Comparison of ENCODE assay signal across 1 cellular context in genomic region chr17:42632949-42633444, GRCh38.
A peak's percentile ranks its signal among the peaks of the same experiment; 100 is the strongest.
TF ChIP-seq lines count a peak whose summit lies in the region.

No MANE protein-coding gene starts in this region.

TF ChIP-seq in K562, 482 proteins besides CTCF, POLR2A, EP300 and RAD21 (continues in another document):
- TF ChIP-seq SIX5 (IDR thresholded peaks at IDR 0.05; ENCODE audit: borderline replicate concordance in 1 of 2, insufficient read depth in 1 of 2, low read depth in 1 of 2, low read length in 2 of 2) (no peak), STAG1 (CRISPR knock-in tag; IDR thresholded peaks at IDR 0.05; ENCODE audit: borderline replicate concordance) (no peak), SOX6 (IDR thresholded peaks at IDR 0.05) (peak; percentile 85), ZBED1 (IDR thresholded peaks at IDR 0.05) (peak; percentile 91; the same call in 1 of the 2 replicates), SNRNP70 (optimal IDR thresholded peaks at IDR 0.05; ENCODE audit: low read depth, low read length) (no peak), GATA2 (CRISPR knock-in tag; IDR thresholded peaks at IDR 0.05) (peak; percentile 52), ZNF507 (tag; conservative IDR thresholded peaks at IDR 0.05) (no peak), NCOA6 (IDR thresholded peaks at IDR 0.05) (no peak), HDAC3 (IDR thresholded peaks at IDR 0.05; ENCODE audit: borderline replicate concordance, partially characterized antibody) (peak; percentile 53), PPARD (CRISPR knock-in tag; IDR thresholded peaks at IDR 0.05) (no peak), GATAD2B (IDR thresholded peaks at IDR 0.05; ENCODE audit: borderline replicate concordance) (0 out of 2 replicates have a peak, but pooled peaks have one; percentile 69), FOXP4 (CRISPR knock-in tag; IDR thresholded peaks at IDR 0.05; ENCODE audit: borderline replicate concordance) (no peak), CEBPB (tag; IDR thresholded peaks at IDR 0.05) (no peak), STAT5B (CRISPR knock-in tag; IDR thresholded peaks at IDR 0.05) (no peak), ZNF644 (tag; IDR thresholded peaks at IDR 0.05; ENCODE audit: low read depth) (no peak), NR2C1 (IDR thresholded peaks at IDR 0.05) (peak; percentile 56; the same call in 1 of the 2 replicates), NR2C1 (tag; IDR thresholded peaks at IDR 0.05) (peak; percentile 53), CBX1 (IDR thresholded peaks at IDR 0.05; ENCODE audit: low read depth) (no peak), DIDO1 (tag; IDR thresholded peaks at IDR 0.05; ENCODE audit: low read depth) (no peak), SMAD4 (CRISPR knock-in tag; conservative IDR thresholded peaks at IDR 0.05) (peak; percentile 87), ARID1B (IDR thresholded peaks at IDR 0.05) (peak; percentile 90), TRIM24 (IDR thresholded peaks at IDR 0.05) (peak in 1 of 2 experiments; percentile 76; a peak in 3 of 4 replicates), FOXM1 (IDR thresholded peaks at IDR 0.05; ENCODE audit: low read depth) (peak; percentile 57), FOXM1 (CRISPR knock-in tag; IDR thresholded peaks at IDR 0.05; ENCODE audit: low read depth) (no peak), SIN3A (IDR thresholded peaks at IDR 0.05; ENCODE audit: borderline replicate concordance in 2 of 2, control insufficient read depth in 1 of 2, low read depth in 2 of 2, low read length in 2 of 2) (no peak), KAT7 (CRISPR knock-in tag; IDR thresholded peaks at IDR 0.05; ENCODE audit: borderline replicate concordance) (no peak), MEIS2 (IDR thresholded peaks at IDR 0.05; ENCODE audit: partially characterized antibody) (peak; percentile 98), SP1 (CRISPR knock-in tag; IDR thresholded peaks at IDR 0.05) (no peak), ZNF12 (CRISPR knock-in tag; IDR thresholded peaks at IDR 0.05) (no peak), PML (IDR thresholded peaks at IDR 0.05; ENCODE audit: low read length) (peak; percentile 78), RBM14 (IDR thresholded peaks at IDR 0.05; ENCODE audit: borderline replicate concordance, insufficient read depth, low read depth, low read length) (no peak), SP2 (IDR thresholded peaks at IDR 0.05; ENCODE audit: extremely low read depth, low read depth, low read length, poor library complexity, severe bottlenecking) (no peak), SLC30A9 (CRISPR knock-in tag; IDR thresholded peaks at IDR 0.05) (no peak), NRF1 (conservative IDR thresholded peaks at IDR 0.05 in 1 of 2, IDR thresholded peaks at IDR 0.05 in 1 of 2) (peak in 1 of 2 experiments; percentile 31; a peak in 2 of 4 replicates), HNRNPL (IDR thresholded peaks at IDR 0.05; ENCODE audit: low read depth, low read length) (no peak), HOXB6 (CRISPR knock-in tag; IDR thresholded peaks at IDR 0.05; ENCODE audit: borderline replicate concordance) (no peak), OTX1 (CRISPR knock-in tag; IDR thresholded peaks at IDR 0.05) (no peak), ZKSCAN8 (CRISPR knock-in tag; IDR thresholded peaks at IDR 0.05) (peak; percentile 45; the same call in 1 of the 2 replicates), ELF2 (CRISPR knock-in tag; IDR thresholded peaks at IDR 0.05) (no peak), ATF7 (IDR thresholded peaks at IDR 0.05) (peak; percentile 67; the same call in 1 of the 2 replicates), SREBF2 (CRISPR knock-in tag; IDR thresholded peaks at IDR 0.05) (no peak), ARNT (IDR thresholded peaks at IDR 0.05) (peak in 1 of 2 experiments; percentile 81; a peak in 2 of 4 replicates), FOSL1 (tag; conservative IDR thresholded peaks at IDR 0.05) (peak; percentile 81), ZNF436 (CRISPR knock-in tag; IDR thresholded peaks at IDR 0.05) (no peak), TAL1 (IDR thresholded peaks at IDR 0.05) (peak; percentile 82; the same call in 1 of the 2 replicates), ZFP1 (CRISPR knock-in tag; IDR thresholded peaks at IDR 0.05) (no peak), ATF3 (IDR thresholded peaks at IDR 0.05) (peak; percentile 33; the same call in 1 of the 2 replicates), ATF3 (CRISPR knock-in tag; conservative IDR thresholded peaks at IDR 0.05) (no peak), HNRNPH1 (optimal IDR thresholded peaks at IDR 0.05; ENCODE audit: low read depth, low read length) (no peak), ASH1L (IDR thresholded peaks at IDR 0.05; ENCODE audit: borderline replicate concordance, low read depth, partially characterized antibody) (no peak), ZSCAN32 (CRISPR knock-in tag; IDR thresholded peaks at IDR 0.05) (no peak), NBN (IDR thresholded peaks at IDR 0.05; ENCODE audit: low read depth) (peak; percentile 60; the same call in 1 of the 2 replicates), HDAC1 (IDR thresholded peaks at IDR 0.05) (peak in 1 of 2 experiments; percentile 94; a peak in 2 of 4 replicates), CHAMP1 (IDR thresholded peaks at IDR 0.05) (no peak), ZFP36 (IDR thresholded peaks at IDR 0.05; ENCODE audit: low read depth, low read length, partially characterized antibody) (peak; percentile 8), ZSCAN29 (IDR thresholded peaks at IDR 0.05) (no peak)
- TF ChIP-seq, protein P1, sequence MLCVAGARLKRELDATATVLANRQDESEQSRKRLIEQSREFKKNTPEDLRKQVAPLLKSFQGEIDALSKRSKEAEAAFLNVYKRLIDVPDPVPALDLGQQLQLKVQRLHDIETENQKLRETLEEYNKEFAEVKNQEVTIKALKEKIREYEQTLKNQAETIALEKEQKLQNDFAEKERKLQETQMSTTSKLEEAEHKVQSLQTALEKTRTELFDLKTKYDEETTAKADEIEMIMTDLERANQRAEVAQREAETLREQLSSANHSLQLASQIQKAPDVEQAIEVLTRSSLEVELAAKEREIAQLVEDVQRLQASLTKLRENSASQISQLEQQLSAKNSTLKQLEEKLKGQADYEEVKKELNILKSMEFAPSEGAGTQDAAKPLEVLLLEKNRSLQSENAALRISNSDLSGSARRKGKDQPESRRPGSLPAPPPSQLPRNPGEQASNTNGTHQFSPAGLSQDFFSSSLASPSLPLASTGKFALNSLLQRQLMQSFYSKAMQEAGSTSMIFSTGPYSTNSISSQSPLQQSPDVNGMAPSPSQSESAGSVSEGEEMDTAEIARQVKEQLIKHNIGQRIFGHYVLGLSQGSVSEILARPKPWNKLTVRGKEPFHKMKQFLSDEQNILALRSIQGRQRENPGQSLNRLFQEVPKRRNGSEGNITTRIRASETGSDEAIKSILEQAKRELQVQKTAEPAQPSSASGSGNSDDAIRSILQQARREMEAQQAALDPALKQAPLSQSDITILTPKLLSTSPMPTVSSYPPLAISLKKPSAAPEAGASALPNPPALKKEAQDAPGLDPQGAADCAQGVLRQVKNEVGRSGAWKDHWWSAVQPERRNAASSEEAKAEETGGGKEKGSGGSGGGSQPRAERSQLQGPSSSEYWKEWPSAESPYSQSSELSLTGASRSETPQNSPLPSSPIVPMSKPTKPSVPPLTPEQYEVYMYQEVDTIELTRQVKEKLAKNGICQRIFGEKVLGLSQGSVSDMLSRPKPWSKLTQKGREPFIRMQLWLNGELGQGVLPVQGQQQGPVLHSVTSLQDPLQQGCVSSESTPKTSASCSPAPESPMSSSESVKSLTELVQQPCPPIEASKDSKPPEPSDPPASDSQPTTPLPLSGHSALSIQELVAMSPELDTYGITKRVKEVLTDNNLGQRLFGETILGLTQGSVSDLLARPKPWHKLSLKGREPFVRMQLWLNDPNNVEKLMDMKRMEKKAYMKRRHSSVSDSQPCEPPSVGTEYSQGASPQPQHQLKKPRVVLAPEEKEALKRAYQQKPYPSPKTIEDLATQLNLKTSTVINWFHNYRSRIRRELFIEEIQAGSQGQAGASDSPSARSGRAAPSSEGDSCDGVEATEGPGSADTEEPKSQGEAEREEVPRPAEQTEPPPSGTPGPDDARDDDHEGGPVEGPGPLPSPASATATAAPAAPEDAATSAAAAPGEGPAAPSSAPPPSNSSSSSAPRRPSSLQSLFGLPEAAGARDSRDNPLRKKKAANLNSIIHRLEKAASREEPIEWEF (CRISPR knock-in tag; IDR thresholded peaks at IDR 0.05), result no peak
- TF ChIP-seq, protein P2, sequence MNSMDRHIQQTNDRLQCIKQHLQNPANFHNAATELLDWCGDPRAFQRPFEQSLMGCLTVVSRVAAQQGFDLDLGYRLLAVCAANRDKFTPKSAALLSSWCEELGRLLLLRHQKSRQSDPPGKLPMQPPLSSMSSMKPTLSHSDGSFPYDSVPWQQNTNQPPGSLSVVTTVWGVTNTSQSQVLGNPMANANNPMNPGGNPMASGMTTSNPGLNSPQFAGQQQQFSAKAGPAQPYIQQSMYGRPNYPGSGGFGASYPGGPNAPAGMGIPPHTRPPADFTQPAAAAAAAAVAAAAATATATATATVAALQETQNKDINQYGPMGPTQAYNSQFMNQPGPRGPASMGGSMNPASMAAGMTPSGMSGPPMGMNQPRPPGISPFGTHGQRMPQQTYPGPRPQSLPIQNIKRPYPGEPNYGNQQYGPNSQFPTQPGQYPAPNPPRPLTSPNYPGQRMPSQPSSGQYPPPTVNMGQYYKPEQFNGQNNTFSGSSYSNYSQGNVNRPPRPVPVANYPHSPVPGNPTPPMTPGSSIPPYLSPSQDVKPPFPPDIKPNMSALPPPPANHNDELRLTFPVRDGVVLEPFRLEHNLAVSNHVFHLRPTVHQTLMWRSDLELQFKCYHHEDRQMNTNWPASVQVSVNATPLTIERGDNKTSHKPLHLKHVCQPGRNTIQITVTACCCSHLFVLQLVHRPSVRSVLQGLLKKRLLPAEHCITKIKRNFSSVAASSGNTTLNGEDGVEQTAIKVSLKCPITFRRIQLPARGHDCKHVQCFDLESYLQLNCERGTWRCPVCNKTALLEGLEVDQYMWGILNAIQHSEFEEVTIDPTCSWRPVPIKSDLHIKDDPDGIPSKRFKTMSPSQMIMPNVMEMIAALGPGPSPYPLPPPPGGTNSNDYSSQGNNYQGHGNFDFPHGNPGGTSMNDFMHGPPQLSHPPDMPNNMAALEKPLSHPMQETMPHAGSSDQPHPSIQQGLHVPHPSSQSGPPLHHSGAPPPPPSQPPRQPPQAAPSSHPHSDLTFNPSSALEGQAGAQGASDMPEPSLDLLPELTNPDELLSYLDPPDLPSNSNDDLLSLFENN (IDR thresholded peaks at IDR 0.05; ENCODE audit: low read depth in 2 of 2, low read length in 2 of 2), result no peak
- TF ChIP-seq, protein P3, sequence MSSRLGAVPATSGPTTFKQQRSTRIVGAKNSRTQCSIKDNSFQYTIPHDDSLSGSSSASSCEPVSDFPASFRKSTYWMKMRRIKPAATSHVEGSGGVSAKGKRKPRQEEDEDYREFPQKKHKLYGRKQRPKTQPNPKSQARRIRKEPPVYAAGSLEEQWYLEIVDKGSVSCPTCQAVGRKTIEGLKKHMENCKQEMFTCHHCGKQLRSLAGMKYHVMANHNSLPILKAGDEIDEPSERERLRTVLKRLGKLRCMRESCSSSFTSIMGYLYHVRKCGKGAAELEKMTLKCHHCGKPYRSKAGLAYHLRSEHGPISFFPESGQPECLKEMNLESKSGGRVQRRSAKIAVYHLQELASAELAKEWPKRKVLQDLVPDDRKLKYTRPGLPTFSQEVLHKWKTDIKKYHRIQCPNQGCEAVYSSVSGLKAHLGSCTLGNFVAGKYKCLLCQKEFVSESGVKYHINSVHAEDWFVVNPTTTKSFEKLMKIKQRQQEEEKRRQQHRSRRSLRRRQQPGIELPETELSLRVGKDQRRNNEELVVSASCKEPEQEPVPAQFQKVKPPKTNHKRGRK (tag; IDR thresholded peaks at IDR 0.05), result no peak
- TF ChIP-seq, protein P4, sequence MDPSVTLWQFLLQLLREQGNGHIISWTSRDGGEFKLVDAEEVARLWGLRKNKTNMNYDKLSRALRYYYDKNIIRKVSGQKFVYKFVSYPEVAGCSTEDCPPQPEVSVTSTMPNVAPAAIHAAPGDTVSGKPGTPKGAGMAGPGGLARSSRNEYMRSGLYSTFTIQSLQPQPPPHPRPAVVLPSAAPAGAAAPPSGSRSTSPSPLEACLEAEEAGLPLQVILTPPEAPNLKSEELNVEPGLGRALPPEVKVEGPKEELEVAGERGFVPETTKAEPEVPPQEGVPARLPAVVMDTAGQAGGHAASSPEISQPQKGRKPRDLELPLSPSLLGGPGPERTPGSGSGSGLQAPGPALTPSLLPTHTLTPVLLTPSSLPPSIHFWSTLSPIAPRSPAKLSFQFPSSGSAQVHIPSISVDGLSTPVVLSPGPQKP (CRISPR knock-in tag; IDR thresholded peaks at IDR 0.05), result no peak
- TF ChIP-seq, protein P5, sequence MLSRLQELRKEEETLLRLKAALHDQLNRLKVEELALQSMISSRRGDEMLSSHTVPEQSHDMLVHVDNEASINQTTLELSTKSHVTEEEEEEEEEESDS (CRISPR knock-in tag; IDR thresholded peaks at IDR 0.05), result no peak
